1 cellular context compared by ENCODE assay signal in genomic region chr11:6606471-6607189, GRCh38.
TF ChIP-seq lines count a peak whose summit lies in the region.

No MANE protein-coding gene starts in this region.

TF ChIP-seq in K562, 482 proteins besides CTCF, POLR2A, EP300 and RAD21 (continued from another document and continues in another):
- TF ChIP-seq E2F3 (CRISPR knock-in tag; IDR thresholded peaks at IDR 0.05) (0 out of 2 replicates have a peak, but pooled peaks have one; percentile 9), CBFB (CRISPR knock-in tag; IDR thresholded peaks at IDR 0.05) (no peak), ZNF589 (CRISPR knock-in tag; IDR thresholded peaks at IDR 0.05; ENCODE audit: low read depth) (peak; percentile 77; the same call in 1 of the 2 replicates), CBFA2T3 (IDR thresholded peaks at IDR 0.05) (peak; percentile 49), MYNN (IDR thresholded peaks at IDR 0.05) (peak; percentile 73; the same call in 1 of the 2 replicates), MYNN (CRISPR knock-in tag; IDR thresholded peaks at IDR 0.05) (no peak), GABPB1 (CRISPR knock-in tag; IDR thresholded peaks at IDR 0.05) (peak; percentile 77; the same call in 1 of the 2 replicates), RUNX1 (IDR thresholded peaks at IDR 0.05; ENCODE audit: low read depth) (no peak), PATZ1 (CRISPR knock-in tag; IDR thresholded peaks at IDR 0.05; ENCODE audit: borderline replicate concordance) (no peak), ZBTB26 (CRISPR knock-in tag; IDR thresholded peaks at IDR 0.05) (no peak), SP1 (CRISPR knock-in tag; IDR thresholded peaks at IDR 0.05) (0 out of 2 replicates have a peak, but pooled peaks have one; percentile 40), TCF7L2 (IDR thresholded peaks at IDR 0.05; ENCODE audit: low read depth, low read length) (no peak), SUPT5H (IDR thresholded peaks at IDR 0.05) (no peak; the same call in 1 of the 2 replicates), SMARCE1 (IDR thresholded peaks at IDR 0.05) (0 out of 2 replicates have a peak, but pooled peaks have one; percentile 28), ZNF212 (CRISPR knock-in tag; IDR thresholded peaks at IDR 0.05) (no peak), NBN (IDR thresholded peaks at IDR 0.05; ENCODE audit: low read depth) (no peak), SRSF1 (IDR thresholded peaks at IDR 0.05; ENCODE audit: low read depth, low read length) (no peak), EGR1 (conservative IDR thresholded peaks at IDR 0.05) (no peak), GATA2 (CRISPR knock-in tag; IDR thresholded peaks at IDR 0.05) (no peak), LCOR (CRISPR knock-in tag; IDR thresholded peaks at IDR 0.05) (no peak), POLR3A (IDR thresholded peaks at IDR 0.05; ENCODE audit: borderline replicate concordance, extremely low read depth, insufficient read depth, insufficient read length) (no peak), THRAP3 (IDR thresholded peaks at IDR 0.05; ENCODE audit: borderline replicate concordance) (no peak), ZNF143 (CRISPR knock-in tag; IDR thresholded peaks at IDR 0.05) (no peak), HDAC6 (IDR thresholded peaks at IDR 0.05; ENCODE audit: low read depth, low read length) (no peak), CTCFL (IDR thresholded peaks at IDR 0.05; ENCODE audit: borderline replicate concordance, insufficient read depth, low read depth, low read length, poor library complexity, severe bottlenecking) (no peak), SREBF2 (CRISPR knock-in tag; IDR thresholded peaks at IDR 0.05) (no peak), ID3 (CRISPR knock-in tag; IDR thresholded peaks at IDR 0.05) (no peak), ID3 (tag; IDR thresholded peaks at IDR 0.05) (0 out of 2 replicates have a peak, but pooled peaks have one; percentile 22), POLR2B (IDR thresholded peaks at IDR 0.05; ENCODE audit: low read depth, partially characterized antibody) (no peak), ATF3 (IDR thresholded peaks at IDR 0.05) (peak; percentile 90), ATF3 (CRISPR knock-in tag; conservative IDR thresholded peaks at IDR 0.05) (no peak), NEUROD1 (IDR thresholded peaks at IDR 0.05; ENCODE audit: borderline replicate concordance, low read depth, low read length, partially characterized antibody) (no peak), ZBTB8A (IDR thresholded peaks at IDR 0.05; ENCODE audit: partially characterized antibody) (no peak), NFIX (CRISPR knock-in tag; IDR thresholded peaks at IDR 0.05; ENCODE audit: low read depth) (no peak), ZBTB7A (IDR thresholded peaks at IDR 0.05; ENCODE audit: borderline replicate concordance, control insufficient read depth, low read depth, low read length) (no peak; the same call in 1 of the 2 replicates), ZBTB33 (CRISPR knock-in tag; IDR thresholded peaks at IDR 0.05) (no peak), NFXL1 (CRISPR knock-in tag; IDR thresholded peaks at IDR 0.05) (0 out of 2 replicates have a peak, but pooled peaks have one; percentile 35), LARP7 (IDR thresholded peaks at IDR 0.05) (no peak), HSF4 (CRISPR knock-in tag; IDR thresholded peaks at IDR 0.05; ENCODE audit: borderline replicate concordance) (no peak), SRSF3 (IDR thresholded peaks at IDR 0.05; ENCODE audit: insufficient read depth, low read length) (no peak), ETV5 (CRISPR knock-in tag; IDR thresholded peaks at IDR 0.05; ENCODE audit: low read depth) (peak; percentile 67), ZNF699 (CRISPR knock-in tag; IDR thresholded peaks at IDR 0.05; ENCODE audit: insufficient replicate concordance) (no peak), ZNF12 (CRISPR knock-in tag; IDR thresholded peaks at IDR 0.05) (no peak), POLR2AphosphoS2 (IDR thresholded peaks at IDR 0.05; ENCODE audit: low read length) (peak; percentile 27; the same call in 1 of the 2 replicates), CBFA2T2 (conservative IDR thresholded peaks at IDR 0.05) (peak; percentile 28; the same call in 1 of the 2 replicates), PTTG1 (tag; IDR thresholded peaks at IDR 0.05; ENCODE audit: low read depth) (no peak)
- TF ChIP-seq, protein P1, sequence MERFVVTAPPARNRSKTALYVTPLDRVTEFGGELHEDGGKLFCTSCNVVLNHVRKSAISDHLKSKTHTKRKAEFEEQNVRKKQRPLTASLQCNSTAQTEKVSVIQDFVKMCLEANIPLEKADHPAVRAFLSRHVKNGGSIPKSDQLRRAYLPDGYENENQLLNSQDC (CRISPR knock-in tag; IDR thresholded peaks at IDR 0.05): no peak
- TF ChIP-seq, protein P2, sequence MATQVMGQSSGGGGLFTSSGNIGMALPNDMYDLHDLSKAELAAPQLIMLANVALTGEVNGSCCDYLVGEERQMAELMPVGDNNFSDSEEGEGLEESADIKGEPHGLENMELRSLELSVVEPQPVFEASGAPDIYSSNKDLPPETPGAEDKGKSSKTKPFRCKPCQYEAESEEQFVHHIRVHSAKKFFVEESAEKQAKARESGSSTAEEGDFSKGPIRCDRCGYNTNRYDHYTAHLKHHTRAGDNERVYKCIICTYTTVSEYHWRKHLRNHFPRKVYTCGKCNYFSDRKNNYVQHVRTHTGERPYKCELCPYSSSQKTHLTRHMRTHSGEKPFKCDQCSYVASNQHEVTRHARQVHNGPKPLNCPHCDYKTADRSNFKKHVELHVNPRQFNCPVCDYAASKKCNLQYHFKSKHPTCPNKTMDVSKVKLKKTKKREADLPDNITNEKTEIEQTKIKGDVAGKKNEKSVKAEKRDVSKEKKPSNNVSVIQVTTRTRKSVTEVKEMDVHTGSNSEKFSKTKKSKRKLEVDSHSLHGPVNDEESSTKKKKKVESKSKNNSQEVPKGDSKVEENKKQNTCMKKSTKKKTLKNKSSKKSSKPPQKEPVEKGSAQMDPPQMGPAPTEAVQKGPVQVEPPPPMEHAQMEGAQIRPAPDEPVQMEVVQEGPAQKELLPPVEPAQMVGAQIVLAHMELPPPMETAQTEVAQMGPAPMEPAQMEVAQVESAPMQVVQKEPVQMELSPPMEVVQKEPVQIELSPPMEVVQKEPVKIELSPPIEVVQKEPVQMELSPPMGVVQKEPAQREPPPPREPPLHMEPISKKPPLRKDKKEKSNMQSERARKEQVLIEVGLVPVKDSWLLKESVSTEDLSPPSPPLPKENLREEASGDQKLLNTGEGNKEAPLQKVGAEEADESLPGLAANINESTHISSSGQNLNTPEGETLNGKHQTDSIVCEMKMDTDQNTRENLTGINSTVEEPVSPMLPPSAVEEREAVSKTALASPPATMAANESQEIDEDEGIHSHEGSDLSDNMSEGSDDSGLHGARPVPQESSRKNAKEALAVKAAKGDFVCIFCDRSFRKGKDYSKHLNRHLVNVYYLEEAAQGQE (CRISPR knock-in tag; IDR thresholded peaks at IDR 0.05; ENCODE audit: low read depth): no peak
- TF ChIP-seq, protein P3, sequence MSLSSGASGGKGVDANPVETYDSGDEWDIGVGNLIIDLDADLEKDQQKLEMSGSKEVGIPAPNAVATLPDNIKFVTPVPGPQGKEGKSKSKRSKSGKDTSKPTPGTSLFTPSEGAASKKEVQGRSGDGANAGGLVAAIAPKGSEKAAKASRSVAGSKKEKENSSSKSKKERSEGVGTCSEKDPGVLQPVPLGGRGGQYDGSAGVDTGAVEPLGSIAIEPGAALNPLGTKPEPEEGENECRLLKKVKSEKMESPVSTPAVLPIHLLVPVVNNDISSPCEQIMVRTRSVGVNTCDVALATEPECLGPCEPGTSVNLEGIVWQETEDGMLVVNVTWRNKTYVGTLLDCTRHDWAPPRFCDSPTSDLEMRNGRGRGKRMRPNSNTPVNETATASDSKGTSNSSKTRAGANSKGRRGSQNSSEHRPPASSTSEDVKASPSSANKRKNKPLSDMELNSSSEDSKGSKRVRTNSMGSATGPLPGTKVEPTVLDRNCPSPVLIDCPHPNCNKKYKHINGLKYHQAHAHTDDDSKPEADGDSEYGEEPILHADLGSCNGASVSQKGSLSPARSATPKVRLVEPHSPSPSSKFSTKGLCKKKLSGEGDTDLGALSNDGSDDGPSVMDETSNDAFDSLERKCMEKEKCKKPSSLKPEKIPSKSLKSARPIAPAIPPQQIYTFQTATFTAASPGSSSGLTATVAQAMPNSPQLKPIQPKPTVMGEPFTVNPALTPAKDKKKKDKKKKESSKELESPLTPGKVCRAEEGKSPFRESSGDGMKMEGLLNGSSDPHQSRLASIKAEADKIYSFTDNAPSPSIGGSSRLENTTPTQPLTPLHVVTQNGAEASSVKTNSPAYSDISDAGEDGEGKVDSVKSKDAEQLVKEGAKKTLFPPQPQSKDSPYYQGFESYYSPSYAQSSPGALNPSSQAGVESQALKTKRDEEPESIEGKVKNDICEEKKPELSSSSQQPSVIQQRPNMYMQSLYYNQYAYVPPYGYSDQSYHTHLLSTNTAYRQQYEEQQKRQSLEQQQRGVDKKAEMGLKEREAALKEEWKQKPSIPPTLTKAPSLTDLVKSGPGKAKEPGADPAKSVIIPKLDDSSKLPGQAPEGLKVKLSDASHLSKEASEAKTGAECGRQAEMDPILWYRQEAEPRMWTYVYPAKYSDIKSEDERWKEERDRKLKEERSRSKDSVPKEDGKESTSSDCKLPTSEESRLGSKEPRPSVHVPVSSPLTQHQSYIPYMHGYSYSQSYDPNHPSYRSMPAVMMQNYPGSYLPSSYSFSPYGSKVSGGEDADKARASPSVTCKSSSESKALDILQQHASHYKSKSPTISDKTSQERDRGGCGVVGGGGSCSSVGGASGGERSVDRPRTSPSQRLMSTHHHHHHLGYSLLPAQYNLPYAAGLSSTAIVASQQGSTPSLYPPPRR (CRISPR knock-in tag; IDR thresholded peaks at IDR 0.05; ENCODE audit: borderline replicate concordance): no peak
